In genomic region chr10:35300063-35300699, GRCh38 we compare ENCODE assay signal across 8 cellular contexts. TPM values are rescaled to one million over a fixed set of nuclear protein-coding genes. Genes with fewer than 3 reads are reported as not detected.
DNase-seq lines count a peak whose midpoint lies in the region; ATAC-seq and TF ChIP-seq lines count a peak whose summit lies in the region.
"Had no signal": no experiment of that assay in that cellular context is flagged by ENCODE, and none has a peak within 500 bp of the region (broad histone marks: within the 10 kb centered on the region; RNA-seq: fewer than 3 reads in every experiment).

No MANE protein-coding gene starts in this region.

- in situ Hi-C loops in transverse colon (cut with MboI; ENCODE audit: low pct_ligation_motif_present in 1 of 4, low pct_unique_long_range_greater_than_20kb in 1 of 4, low sequenced_read_pairs in 3 of 4): no loop called here

- H3K4me3 ChIP-seq in fibroblast of villous mesenchyme (ENCODE audit: low read depth, low read length) (peak overlapping the region; percentile 19), transverse colon (no peak overlapping the region)
- H3K4me3 ChIP-seq: thyroid gland had no signal

- no peaks in the 10 kb centered on the region for H3K27me3 ChIP-seq in transverse colon
- H3K27me3 ChIP-seq: thyroid gland had no signal

- no peak for TF ChIP-seq POLR2A in transverse colon (IDR thresholded peaks at IDR 0.05)

- no peaks in the 10 kb centered on the region for H3K4me1 ChIP-seq in transverse colon
- H3K4me1 ChIP-seq: thyroid gland had no signal

- no peak overlapping the region for H3K27ac ChIP-seq in transverse colon
- H3K27ac ChIP-seq: thyroid gland had no signal

- no peaks in the 10 kb centered on the region for H3K36me3 ChIP-seq in transverse colon
- H3K36me3 ChIP-seq: thyroid gland had no signal

- no peaks in the 10 kb centered on the region for H3K9me3 ChIP-seq in transverse colon
- H3K9me3 ChIP-seq: thyroid gland had no signal

- intact Hi-C loops in transverse colon (cut with DNase I; ENCODE audit: low total_unique reads): no loop called here

- TF ChIP-seq CTCF in fibroblast of villous mesenchyme (IDR thresholded peaks at IDR 0.05; ENCODE audit: insufficient read depth, low read depth, low read length): no peak
- no peak for TF ChIP-seq CTCF in transverse colon (IDR thresholded peaks at IDR 0.05)

- ATAC-seq in GM18858 (IDR thresholded peaks at IDR 0.05; ENCODE audit: unreplicated experiment) (peak; percentile 97), HG02588 (IDR thresholded peaks at IDR 0.05; ENCODE audit: unreplicated experiment) (peak; percentile 95)

- DNase-seq in NCI-H2227 (lab: John Stamatoyannopoulos, UW; ENCODE audit: unreplicated experiment): peak; percentile 25
- DNase-seq in fibroblast of villous mesenchyme (ENCODE audit: low read depth): peak; percentile 57
- peak; percentile 21 for DNase-seq in transverse colon
- DNase-seq in NCI-H2196 (lab: John Stamatoyannopoulos, UW; ENCODE audit: unreplicated experiment): no peak
- no peak for DNase-seq in cortex of kidney (lab: John Stamatoyannopoulos, UW)

- TF ChIP-seq EP300 in transverse colon (IDR thresholded peaks at IDR 0.05; ENCODE audit: low read depth): no peak

- WGBS in transverse colon (ENCODE audit: low coverage in 1 of 2), 2 donors: 39 to 50% methylated on average over 7 to 11 of the region's 11 CpGs

RNA-seq across cellular contexts. Expression of gene CCNY, which starts 36.1 kb away (rescaled TPM):
- 35.0 and 36.7 TPM in 2 replicates for total RNA-seq in fibroblast of villous mesenchyme
- 10 to 100 TPM; 19.5 to 53.9 (median 41.4) TPM for total RNA-seq in transverse colon

Comparison
In these comparisons a context has a peak if more than half of its experiments do, and no peak if none do; other contexts are left out.
1. DNase-seq: peak in NCI-H2227 (single experiment), fibroblast of villous mesenchyme (single experiment) and transverse colon (single experiment); none in NCI-H2196 (single experiment) and cortex of kidney (single experiment).